Comparison of ENCODE assay signal across 1 cellular context in the genomic region with DNA sequence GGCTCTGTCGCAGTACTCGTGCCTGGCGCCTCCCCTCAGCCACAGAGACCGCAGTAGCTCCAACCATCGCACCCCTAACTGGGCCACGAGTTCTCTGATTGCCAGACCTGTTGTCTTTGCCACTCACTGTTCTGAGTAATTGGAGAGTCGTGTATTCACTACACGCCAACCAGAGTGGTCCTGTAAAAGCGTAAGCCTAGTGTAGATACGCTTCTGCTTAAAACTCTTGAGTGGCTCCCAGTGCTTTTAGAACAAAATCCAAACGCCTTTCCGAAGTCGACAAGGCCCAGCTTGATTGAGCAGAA.
TF ChIP-seq lines count a peak whose summit lies in the region.

No MANE protein-coding gene starts in this region.

TF ChIP-seq in HepG2, 621 proteins besides CTCF, POLR2A, EP300 and RAD21 (continued from another document):
- TF ChIP-seq, protein P1, sequence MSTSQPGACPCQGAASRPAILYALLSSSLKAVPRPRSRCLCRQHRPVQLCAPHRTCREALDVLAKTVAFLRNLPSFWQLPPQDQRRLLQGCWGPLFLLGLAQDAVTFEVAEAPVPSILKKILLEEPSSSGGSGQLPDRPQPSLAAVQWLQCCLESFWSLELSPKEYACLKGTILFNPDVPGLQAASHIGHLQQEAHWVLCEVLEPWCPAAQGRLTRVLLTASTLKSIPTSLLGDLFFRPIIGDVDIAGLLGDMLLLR (CRISPR knock-in tag; IDR thresholded peaks at IDR 0.05): no peak
- no peak for TF ChIP-seq ZFP41 (CRISPR knock-in tag; IDR thresholded peaks at IDR 0.05; ENCODE audit: borderline replicate concordance)
